ENCODE assay signal across 9 cellular contexts in the genomic region with DNA sequence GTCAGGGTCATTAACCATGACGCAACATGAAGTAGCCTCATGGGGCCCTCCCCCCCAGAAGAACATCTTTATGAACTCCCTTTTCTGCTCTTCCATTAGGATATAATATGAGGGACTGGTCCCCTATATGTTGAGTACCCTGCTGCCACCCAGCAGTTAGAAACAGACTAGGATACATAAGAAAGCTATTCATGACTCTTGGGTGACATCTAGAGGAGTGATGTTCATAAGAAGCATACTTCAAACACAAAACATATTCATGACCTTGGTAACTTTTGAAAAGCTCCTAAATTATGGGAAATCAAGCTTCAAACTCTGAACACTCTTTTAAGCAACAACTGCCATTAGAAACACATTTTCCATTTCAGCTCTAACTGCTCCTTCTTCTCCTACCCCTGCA.
DNase-seq lines count a peak whose midpoint lies in the region; ATAC-seq and TF ChIP-seq lines count a peak whose summit lies in the region.
"Had no signal": no experiment of that assay in that cellular context is flagged by ENCODE, and none has a peak within 500 bp of the region (broad histone marks: within the 10 kb centered on the region; RNA-seq: fewer than 3 reads in every experiment).

No MANE protein-coding gene starts in this region.

- no peak overlapping the region for H3K4me3 Mint-ChIP-seq in H9

- H3K27me3 ChIP-seq in BJ (ENCODE audit: control insufficient read depth, insufficient read depth, low read length) (no peaks in the 10 kb centered on the region), H9 (ENCODE audit: insufficient read depth, low read length) (no peaks in the 10 kb centered on the region)

- peak; percentile 22; the same call in 1 of the 2 replicates for TF ChIP-seq CTCF in BJ (IDR thresholded peaks at IDR 0.05; ENCODE audit: insufficient read depth, low read depth, low read length)
- TF ChIP-seq CTCF in H9 (conservative IDR thresholded peaks at IDR 0.05): peak; percentile 60

- H3K79me2 ChIP-seq in H9 (ENCODE audit: insufficient read depth, low read length): no peaks in the 10 kb centered on the region

- no peaks in the 10 kb centered on the region for H3K79me1 ChIP-seq in H9 (ENCODE audit: insufficient read depth, low read depth, low read length, poor library complexity, severe bottlenecking)

- CTCF ChIA-PET in BJ (lab: Yijun Ruan, JAX): interaction anchor here (1.0 to 4.2 kb wide), 3 partner anchors 181 to 256 kb away, joined by 3 to 14 read pairs (median 7); no protein-coding TSS in a partner anchor

- H3K4me1 ChIP-seq in H9 (ENCODE audit: insufficient read depth, low read length): no peaks in the 10 kb centered on the region

- POLR2A ChIA-PET in BJ (lab: Charles Lee): no interaction called here

- no peak overlapping the region for H4K8ac ChIP-seq in H9 (replicated peaks; ENCODE audit: insufficient read length, low read depth, low read length)

- peaks cover 59 to 60% of the 10 kb centered on the region in 2 experiments for H3K9me3 Mint-ChIP-seq in H9

- H3K23me2 ChIP-seq in H9 (ENCODE audit: insufficient read length, low read depth, low read length, poor library complexity, severe bottlenecking): no peaks in the 10 kb centered on the region

- WGBS in H9 (ENCODE audit: extremely low coverage, insufficient read length, low lambda C conversion rate): no CpG with 5 or more reads among the region's 1 CpG

- DNase-seq in BJ (ENCODE audit: low read depth) (no peak), H9 (no peak), SK-MEL-5 (ENCODE audit: low read depth, low spot score) (peak; percentile 50), iPS-NIHi11 (ENCODE audit: low spot score) (peak; percentile 3), sciatic nerve (ENCODE audit: low spot score) (no peak), head of caudate nucleus (no peak)
- DNase-seq in activated CD4-positive, CD25-positive, alpha-beta regulatory T cell treated with anti-CD3 and anti-CD28 coated beads, Interleukin-2, amount 50 U/mL, for 72 hours: no peak
- no peak for DNase-seq in activated CD4-positive, alpha-beta T cell treated with anti-CD3 and anti-CD28 coated beads for 48 hours
- DNase-seq: anterior cingulate cortex had no signal

- H3K4me2 ChIP-seq in H9 (ENCODE audit: insufficient read depth, insufficient read length, low read length): no peak overlapping the region

- no peak overlapping the region for H4K5ac ChIP-seq in H9 (ENCODE audit: insufficient read length, low read depth, low read length)

- H3K9ac ChIP-seq in H9 (ENCODE audit: extremely low read depth, insufficient read length, low read length): no peak overlapping the region

- peaks cover 0 to 6% (median 0%) of the 10 kb centered on the region in 3 experiments; a peak in 4 of 7 replicates for H3K36me3 Mint-ChIP-seq in H9 (ENCODE audit: insufficient read depth in 1 of 3, low read depth in 3 of 3)

- no peak overlapping the region for H3K23ac ChIP-seq in H9 (ENCODE audit: insufficient read length, low read depth, low read length)

- no peak overlapping the region for H3K14ac ChIP-seq in H9 (ENCODE audit: insufficient read depth, low read length)

- no peak overlapping the region for H3K27ac Mint-ChIP-seq in H9

- intact Hi-C loops in sciatic nerve (cut with DNase I): no loop called here
- intact Hi-C loops in head of caudate nucleus (cut with DNase I): no loop called here

- no peaks in the 10 kb centered on the region for H4K20me1 ChIP-seq in H9 (ENCODE audit: control insufficient read depth, insufficient read depth, insufficient read length)

- no peak overlapping the region for H3K56ac ChIP-seq in H9 (ENCODE audit: insufficient read length, low read depth, low read length)

- H3K36me3 ChIP-seq in BJ (ENCODE audit: control insufficient read depth, insufficient read depth, low read length): no peaks in the 10 kb centered on the region

- H3K4ac ChIP-seq in H9 (ENCODE audit: low read depth, low read length): no peak overlapping the region

- H2BK5ac ChIP-seq in H9 (ENCODE audit: insufficient read length, low read length): no peak overlapping the region

- H2BK120ac ChIP-seq in H9 (ENCODE audit: low read depth, low read length, poor library complexity, severe bottlenecking): no peak overlapping the region

- H2BK20ac ChIP-seq in H9 (ENCODE audit: low read depth, low read length, poor library complexity, severe bottlenecking): no peak overlapping the region

- H2BK15ac ChIP-seq in H9 (ENCODE audit: low read depth, low read length): no peak overlapping the region

- no peak for ATAC-seq in sciatic nerve

- no peak overlapping the region for H2BK12ac ChIP-seq in H9 (ENCODE audit: insufficient read length, low read depth, low read length)

- peaks cover 19 to 20% of the 10 kb centered on the region in 2 experiments for H3K4me1 Mint-ChIP-seq in H9

- H3K27me3 Mint-ChIP-seq in H9 (ENCODE audit: low read depth): no peaks in the 10 kb centered on the region

- H3K18ac ChIP-seq in H9 (ENCODE audit: insufficient read length, low read depth, low read length): no peak overlapping the region

- H3T11ph ChIP-seq in H9 (ENCODE audit: low read length): no peak overlapping the region

- H2AK5ac ChIP-seq in H9 (ENCODE audit: insufficient read length, low read length): no peak overlapping the region

- H3K4me3 ChIP-seq in BJ (ENCODE audit: low read depth, low read length): no peak overlapping the region

- H4K91ac ChIP-seq in H9 (ENCODE audit: insufficient read length, low read depth, low read length): no peak overlapping the region

- peaks cover 14% of the 10 kb centered on the region for H3K9me3 ChIP-seq in H9 (ENCODE audit: control insufficient read depth, low read depth, low read length)

- in situ Hi-C loops in SK-MEL-5 (cut with HindIII; ENCODE audit: low pct_unique_long_range_greater_than_20kb, low sequenced_read_pairs): no loop called here

- H2AFZ ChIP-seq in H9 (ENCODE audit: low read length): no peak overlapping the region

- H3K27ac ChIP-seq in H9 (ENCODE audit: insufficient read length, low read depth, low read length): no peak overlapping the region

Comparison
In these comparisons a context has a peak if more than half of its experiments do, and no peak if none do; other contexts are left out.
1. DNase-seq: peak in SK-MEL-5 (single experiment) and iPS-NIHi11 (single experiment); none in BJ (single experiment), H9 (single experiment), activated CD4-positive, CD25-positive, alpha-beta regulatory T cell treated with anti-CD3 and anti-CD28 coated beads, Interleukin-2, amount 50 U/mL, for 72 hours (single experiment), sciatic nerve (single experiment), head of caudate nucleus (0 of 42) and activated CD4-positive, alpha-beta T cell treated with anti-CD3 and anti-CD28 coated beads for 48 hours (single experiment).